ENCODE assay signal across 18 cellular contexts in genomic region chrX:69161786-69162349, GRCh38. TPM values are rescaled to one million over a fixed set of nuclear protein-coding genes. Genes with fewer than 3 reads are reported as not detected.
DNase-seq lines count a peak whose midpoint lies in the region; ATAC-seq and TF ChIP-seq lines count a peak whose summit lies in the region.
"Had no signal": no experiment of that assay in that cellular context is flagged by ENCODE, and none has a peak within 500 bp of the region (broad histone marks: within the 10 kb centered on the region; RNA-seq: fewer than 3 reads in every experiment).

No MANE protein-coding gene starts in this region.

- intact Hi-C loops in CD8-positive, alpha-beta T cell (cut with DNase I, micrococcal nuclease), result loop anchor here (5.0 to 10.0 kb wide), 2 partner anchors 123 to 655 kb away; no protein-coding TSS in a partner anchor

- no peaks in the 10 kb centered on the region for H3K9me3 ChIP-seq in CD8-positive, alpha-beta T cell (ENCODE audit: low read length)

- no peaks in the 10 kb centered on the region for H3K27me3 ChIP-seq in CD8-positive, alpha-beta T cell (ENCODE audit: insufficient read depth, low read length)

- ATAC-seq in CD8-positive, alpha-beta T cell, result no peak
- ATAC-seq in stimulated activated effector memory CD8-positive, alpha-beta T cell treated with anti-CD3 and anti-CD28 coated beads, Interleukin-12 subunit alpha, Interleukin-12 subunit beta, amount 100 ng/mL, for 72 hours, result no peak

- peaks cover 30% of the 10 kb centered on the region for H3K4me1 ChIP-seq in CD8-positive, alpha-beta T cell (ENCODE audit: insufficient read depth, low read length)

- TF ChIP-seq CTCF in CD8-positive, alpha-beta T cell (IDR thresholded peaks at IDR 0.05), result no peak
- TF ChIP-seq CTCF in brain (conservative IDR thresholded peaks at IDR 0.05), result no peak

- no peaks in the 10 kb centered on the region for H3K27me3 Mint-ChIP-seq in CD8-positive, alpha-beta T cell (ENCODE audit: low read depth)
- H3K27me3 Mint-ChIP-seq in brain, result peaks cover 9% of the 10 kb centered on the region

- peak; percentile 47 for DNase-seq in activated CD8-positive, alpha-beta memory T cell treated with anti-CD3 and anti-CD28 coated beads for 24 hours
- DNase-seq in activated CD8-positive, alpha-beta memory T cell treated with anti-CD3 and anti-CD28 coated beads, Interleukin-2, amount 50 U/mL, for 48 hours, result no peak
- peak in 1 of 7 experiments; percentile 40 for DNase-seq in CD8-positive, alpha-beta T cell
- DNase-seq in stimulated activated effector memory CD8-positive, alpha-beta T cell treated with anti-CD3 and anti-CD28 coated beads, Interleukin-12 subunit alpha, Interleukin-12 subunit beta, amount 100 ng/mL, for 72 hours (ENCODE audit: low spot score in 2 of 2), result no peak
- DNase-seq in glomerular visceral epithelial cell (ENCODE audit: extremely low spot score), result no peak
- no peak for DNase-seq in inferior parietal cortex (ENCODE audit: extremely low spot score)
- DNase-seq in NCI-H1048 (lab: John Stamatoyannopoulos, UW), result no peak
- DNase-seq: 8988T, DMS79, MV-4-11, NCI-H1417, NCI-H187, NCI-H2107, NCI-H510A, NCI-H748 treated with DMSO at 0.1 percent for 48 hours, Right ventricle myocardium superior had no signal

- peaks cover 33% of the 10 kb centered on the region for H3K36me3 Mint-ChIP-seq in CD8-positive, alpha-beta T cell
- H3K36me3 Mint-ChIP-seq in brain, result peaks cover 43% of the 10 kb centered on the region
- peaks cover 47% of the 10 kb centered on the region for H3K36me3 Mint-ChIP-seq in stimulated activated effector memory CD8-positive, alpha-beta T cell treated with anti-CD3 and anti-CD28 coated beads, Interleukin-12 subunit alpha, Interleukin-12 subunit beta, amount 100 ng/mL, for 72 hours

- no peak overlapping the region for H3K4me3 Mint-ChIP-seq in CD8-positive, alpha-beta T cell
- H3K4me3 Mint-ChIP-seq in brain, result peak overlapping the region in 4 of 5 experiments; percentile 11 to 85 (median 51)
- no peak overlapping the region for H3K4me3 Mint-ChIP-seq in stimulated activated effector memory CD8-positive, alpha-beta T cell treated with anti-CD3 and anti-CD28 coated beads, Interleukin-12 subunit alpha, Interleukin-12 subunit beta, amount 100 ng/mL, for 72 hours

- H3K9me3 Mint-ChIP-seq in CD8-positive, alpha-beta T cell, result no peaks in the 10 kb centered on the region
- peaks cover 0 to 14% (median 0%) of the 10 kb centered on the region in 5 experiments for H3K9me3 Mint-ChIP-seq in brain
- H3K9me3 Mint-ChIP-seq in stimulated activated effector memory CD8-positive, alpha-beta T cell treated with anti-CD3 and anti-CD28 coated beads, Interleukin-12 subunit alpha, Interleukin-12 subunit beta, amount 100 ng/mL, for 72 hours, result no peaks in the 10 kb centered on the region

- CTCF ChIA-PET in CD8-positive, alpha-beta T cell (lab: Charles Lee), result no interaction called here

- H3K27ac Mint-ChIP-seq in CD8-positive, alpha-beta T cell, result peak overlapping the region; percentile 13
- peak overlapping the region in 2 of 5 experiments; percentile 16 to 95 for H3K27ac Mint-ChIP-seq in brain
- H3K27ac Mint-ChIP-seq in stimulated activated effector memory CD8-positive, alpha-beta T cell treated with anti-CD3 and anti-CD28 coated beads, Interleukin-12 subunit alpha, Interleukin-12 subunit beta, amount 100 ng/mL, for 72 hours, result peak overlapping the region; percentile 51

- H3K36me3 ChIP-seq in CD8-positive, alpha-beta T cell (ENCODE audit: insufficient read depth, low read length), result no peaks in the 10 kb centered on the region

- POLR2A ChIA-PET in CD8-positive, alpha-beta T cell (lab: Charles Lee), result no interaction called here

- peaks cover 35% of the 10 kb centered on the region for H3K4me1 Mint-ChIP-seq in CD8-positive, alpha-beta T cell (ENCODE audit: low read depth)
- peaks cover 84% of the 10 kb centered on the region for H3K4me1 Mint-ChIP-seq in brain
- peaks cover 27% of the 10 kb centered on the region for H3K4me1 Mint-ChIP-seq in stimulated activated effector memory CD8-positive, alpha-beta T cell treated with anti-CD3 and anti-CD28 coated beads, Interleukin-12 subunit alpha, Interleukin-12 subunit beta, amount 100 ng/mL, for 72 hours

- H3K4me3 ChIP-seq in CD8-positive, alpha-beta T cell (ENCODE audit: low read depth, low read length), result no peak overlapping the region

- no peak overlapping the region for H3K27ac ChIP-seq in CD8-positive, alpha-beta T cell (ENCODE audit: low read depth, low read length)
- H3K27ac ChIP-seq: KMS-11 had no signal

RNA-seq across cellular contexts. Expression of gene PJA1, which starts 3.4 kb away (rescaled TPM):
- 10 to 100 TPM; 36.5 to 38.7 TPM for total RNA-seq in CD8-positive, alpha-beta T cell
- 105 TPM for polyA plus RNA-seq in brain (ENCODE audit: insufficient read depth, low read depth, low replicate concordance)

Comparison
In these comparisons a context has a peak if more than half of its experiments do, and no peak if none do; other contexts are left out.
1. H3K4me3 Mint-ChIP-seq: peak in brain (4 of 5); none in CD8-positive, alpha-beta T cell (single experiment) and stimulated activated effector memory CD8-positive, alpha-beta T cell treated with anti-CD3 and anti-CD28 coated beads, Interleukin-12 subunit alpha, Interleukin-12 subunit beta, amount 100 ng/mL, for 72 hours (single experiment).